In genomic region chr9:14584571-14584970, GRCh38 we compare ENCODE assay signal across 26 cellular contexts.
"Had no signal": no experiment of that assay in that cellular context is flagged by ENCODE, and none has a peak within 500 bp of the region (broad histone marks: within the 10 kb centered on the region; RNA-seq: fewer than 3 reads in every experiment).

No MANE protein-coding gene starts in this region.

- H3K27me3 ChIP-seq: ascending aorta, cardiac muscle cell had no signal

- H3K4me1 ChIP-seq: ascending aorta had no signal

- ATAC-seq: K562 had no signal

- H3K4me3 ChIP-seq: ascending aorta, cardiac muscle cell, K562 had no signal

- H3K36me3 ChIP-seq: ascending aorta, cardiac muscle cell, WERI-Rb-1 had no signal

- DNase-seq: activated CD4-positive, alpha-beta memory T cell treated with anti-CD3 and anti-CD28 coated beads, Interleukin-2, amount 10 ng/mL, durations not matched to agents 7 days and 5 days; activated CD4-positive, alpha-beta T cell treated with anti-CD3 and anti-CD28 coated beads for 1 hour; activated CD4-positive, alpha-beta T cell treated with anti-CD3 and anti-CD28 coated beads for 48 hours; activated CD4-positive, CD25-positive, alpha-beta regulatory T cell; activated CD8-positive, alpha-beta memory T cell treated with anti-CD3 and anti-CD28 coated beads for 24 hours; activated CD8-positive, alpha-beta memory T cell treated with anti-CD3 and anti-CD28 coated beads, Interleukin-2, amount 10 ng/mL, durations not matched to agents 7 days and 5 days; activated CD8-positive, alpha-beta memory T cell treated with anti-CD3 and anti-CD28 coated beads, Interleukin-2, amount 50 U/mL, for 48 hours; activated effector memory CD4-positive, alpha-beta T cell treated with Interleukin-2 at 50 U/mL for 16 hours; activated naive CD4-positive, alpha-beta T cell treated with anti-CD3 and anti-CD28 coated beads, Interleukin-2, amount 50 U/mL, for 16 hours; activated naive CD8-positive, alpha-beta T cell treated with anti-CD3 and anti-CD28 coated beads for 36 hours; activated T-cell treated with anti-CD3 and anti-CD28 coated beads, Interleukin-2, amount 50 U/mL, for 48 hours; amygdala; NCI-H1092 treated with DMSO at 0.1 percent for 48 hours; NCI-H1417 treated with DMSO at 0.1 percent for 48 hours; NCI-H187 treated with DMSO at 0.1 percent for 48 hours; NCI-H2081; NCI-H2171 treated with DMSO at 0.1 percent for 48 hours; NCI-H2227 treated with DMSO at 0.1 percent for 48 hours; NCI-H446; NCI-H510A treated with DMSO at 0.1 percent for 48 hours; Right ventricle myocardium superior; T1000; WERI-Rb-1 had no signal

- FAIRE-seq: K562 had no signal

- H3K27ac ChIP-seq: ascending aorta, cardiac muscle cell, WERI-Rb-1 had no signal
